ENCODE assay signal across 11 cellular contexts in genomic region chr2:201344663-201345366, GRCh38. TPM values are rescaled to one million over a fixed set of nuclear protein-coding genes. Genes with fewer than 3 reads are reported as not detected.
DNase-seq lines count a peak whose midpoint lies in the region; ATAC-seq and TF ChIP-seq lines count a peak whose summit lies in the region.
"Had no signal": no experiment of that assay in that cellular context is flagged by ENCODE, and none has a peak within 500 bp of the region (broad histone marks: within the 10 kb centered on the region; RNA-seq: fewer than 3 reads in every experiment).

No MANE protein-coding gene starts in this region.

- TF ChIP-seq CTCF in Calu3 (IDR thresholded peaks at IDR 0.05; ENCODE audit: unreplicated experiment), result no peak
- TF ChIP-seq CTCF in RWPE2 (IDR thresholded peaks at IDR 0.05; ENCODE audit: poor library complexity, severe bottlenecking), result peak; percentile 5

- CTCF ChIA-PET in Calu3 (lab: Charles Lee), result interaction anchor here (1.1 kb wide), 1 partner anchor 19 kb away, joined by 3 read pairs; no protein-coding TSS in a partner anchor

- DNase-seq in Calu3 (peak; percentile 12), RWPE2 (ENCODE audit: low spot score) (no peak), inferior parietal cortex (ENCODE audit: extremely low spot score) (no peak), GDM1 (lab: John Stamatoyannopoulos, UW) (no peak), NCI-H345 treated with DMSO at 0.1 percent for 48 hours (lab: John Stamatoyannopoulos, UW; ENCODE audit: unreplicated experiment) (no peak)
- DNase-seq in activated CD4-positive, alpha-beta T cell treated with anti-CD3 and anti-CD28 coated beads for 1 hour, result no peak
- DNase-seq: C1 segment of cervical spinal cord, SHP77 treated with DMSO at 0.1 percent for 48 hours had no signal

- ATAC-seq in GM19395 (IDR thresholded peaks at IDR 0.05; ENCODE audit: unreplicated experiment), result peak; percentile 93
- ATAC-seq in HG03064 (IDR thresholded peaks at IDR 0.05; ENCODE audit: low read depth, unreplicated experiment), result peak; percentile 82
- ATAC-seq in RWPE2 (ENCODE audit: low read depth), result peak; percentile 58

- no peak overlapping the region for H3K27ac ChIP-seq in RWPE2 (ENCODE audit: poor library complexity, severe bottlenecking)
- H3K27ac ChIP-seq: neutrophil had no signal

- H3K27me3 Mint-ChIP-seq in Calu3 (ENCODE audit: unreplicated experiment), result no peaks in the 10 kb centered on the region

- no peaks in the 10 kb centered on the region for H3K4me1 Mint-ChIP-seq in Calu3 (ENCODE audit: low read depth, unreplicated experiment)

- H3K4me1 ChIP-seq in RWPE2 (ENCODE audit: insufficient read depth, poor library complexity, severe bottlenecking), result no peaks in the 10 kb centered on the region

- H3K27me3 ChIP-seq in RWPE2 (ENCODE audit: insufficient read depth, poor library complexity, severe bottlenecking), result no peaks in the 10 kb centered on the region
- H3K27me3 ChIP-seq: neutrophil had no signal

- no peak overlapping the region for H3K4me3 ChIP-seq in RWPE2 (ENCODE audit: severe bottlenecking)

- H3K9me3 Mint-ChIP-seq in Calu3 (ENCODE audit: low read depth, unreplicated experiment), result peaks cover 2% of the 10 kb centered on the region

- no peaks in the 10 kb centered on the region for H3K9me3 ChIP-seq in RWPE2 (ENCODE audit: severe bottlenecking)
- H3K9me3 ChIP-seq: neutrophil had no signal

- BruUV-seq in Calu3 (replicated peaks; lab: Mats Ljungman, UMichigan), result no TSS peak

- intact Hi-C loops in Calu3 (cut with micrococcal nuclease; ENCODE audit: unreplicated experiment), result no loop called here

- no peak overlapping the region for H3K27ac Mint-ChIP-seq in Calu3 (ENCODE audit: unreplicated experiment)

- no peaks in the 10 kb centered on the region for H3K36me3 ChIP-seq in RWPE2 (ENCODE audit: low read depth)
- H3K36me3 ChIP-seq: neutrophil had no signal

- no peaks in the 10 kb centered on the region for H3K36me3 Mint-ChIP-seq in Calu3 (ENCODE audit: insufficient read depth, unreplicated experiment)

- no peak overlapping the region for H3K4me3 Mint-ChIP-seq in Calu3 (ENCODE audit: low read depth, unreplicated experiment)

RNA-seq across cellular contexts. Expression of gene FLACC1, which starts 12.3 kb away (rescaled TPM):
- 1.2 and 1.4 TPM in 2 replicates for total RNA-seq in Calu3 (2022)
